Comparison of ENCODE assay signal across 10 cellular contexts in genomic region chr1:226132731-226133503, GRCh38. TPM values are rescaled to one million over a fixed set of nuclear protein-coding genes. Genes with fewer than 3 reads are reported as not detected.
DNase-seq lines count a peak whose midpoint lies in the region; ATAC-seq and TF ChIP-seq lines count a peak whose summit lies in the region.
"Had no signal": no experiment of that assay in that cellular context is flagged by ENCODE, and none has a peak within 500 bp of the region (broad histone marks: within the 10 kb centered on the region; RNA-seq: fewer than 3 reads in every experiment).

No MANE protein-coding gene starts in this region.

- H3K36me3 ChIP-seq in SK-N-SH (replicated peaks in 1 of 2; ENCODE audit: control insufficient read depth in 1 of 2, insufficient read depth in 2 of 2, low read length in 1 of 2) (no peaks in the 10 kb centered on the region), esophagus squamous epithelium (no peaks in the 10 kb centered on the region), spleen (no peaks in the 10 kb centered on the region), gastroesophageal sphincter (no peaks in the 10 kb centered on the region)
- H3K36me3 ChIP-seq: neutrophil had no signal

- TF ChIP-seq POLR2A in esophagus squamous epithelium (IDR thresholded peaks at IDR 0.05): peak in 1 of 4 donors; percentile 25
- TF ChIP-seq POLR2A in spleen (IDR thresholded peaks at IDR 0.05): no peak
- no peak for TF ChIP-seq POLR2A in gastroesophageal sphincter (IDR thresholded peaks at IDR 0.05)

- H2AFZ ChIP-seq in SK-N-SH (ENCODE audit: low read depth): no peak overlapping the region

- no peaks in the 10 kb centered on the region for H4K20me1 ChIP-seq in SK-N-SH (ENCODE audit: insufficient read depth)

- TF ChIP-seq CTCF in SK-N-SH (IDR thresholded peaks at IDR 0.05): no peak
- no peak for TF ChIP-seq CTCF in esophagus squamous epithelium (IDR thresholded peaks at IDR 0.05)
- no peak for TF ChIP-seq CTCF in spleen (IDR thresholded peaks at IDR 0.05 in 8 of 11, conservative IDR thresholded peaks at IDR 0.05 in 3 of 11)
- no peak for TF ChIP-seq CTCF in gastroesophageal sphincter (IDR thresholded peaks at IDR 0.05)

- TF ChIP-seq EP300 in SK-N-SH (IDR thresholded peaks at IDR 0.05; ENCODE audit: borderline replicate concordance in 1 of 2, low read depth in 1 of 2, low read length in 1 of 2): no peak
- TF ChIP-seq EP300 in gastroesophageal sphincter (IDR thresholded peaks at IDR 0.05): no peak

- H3K9ac ChIP-seq in SK-N-SH: no peak overlapping the region

- H3K9me3 ChIP-seq in SK-N-SH: no peaks in the 10 kb centered on the region
- no peaks in the 10 kb centered on the region for H3K9me3 ChIP-seq in esophagus squamous epithelium
- peaks cover 0 to 3% (median 0%) of the 10 kb centered on the region in 8 donors for H3K9me3 ChIP-seq in spleen
- no peaks in the 10 kb centered on the region for H3K9me3 ChIP-seq in gastroesophageal sphincter
- H3K9me3 ChIP-seq: neutrophil had no signal

- peaks cover 0 to 17% of the 10 kb centered on the region in 2 experiments; a peak in 1 of 4 replicates for H3K4me1 ChIP-seq in SK-N-SH (ENCODE audit: control insufficient read depth in 1 of 2, insufficient read depth in 2 of 2, low read depth in 1 of 2, low read length in 1 of 2)
- peaks cover 27 to 81% (median 41%) of the 10 kb centered on the region in 3 donors for H3K4me1 ChIP-seq in esophagus squamous epithelium
- peaks cover 0 to 46% (median 23%) of the 10 kb centered on the region in 6 donors for H3K4me1 ChIP-seq in spleen
- peaks cover 0 to 32% (median 13%) of the 10 kb centered on the region in 3 donors for H3K4me1 ChIP-seq in gastroesophageal sphincter

- CTCF ChIA-PET in SK-N-SH (lab: Yijun Ruan, JAX): interaction anchor here (1.0 to 4.2 kb wide), 6 partner anchors 8 to 200 kb away, joined by 4 to 25 read pairs (median 6); no protein-coding TSS in a partner anchor

- H3K27me3 ChIP-seq in SK-N-SH (ENCODE audit: insufficient read depth) (no peaks in the 10 kb centered on the region), esophagus squamous epithelium (no peaks in the 10 kb centered on the region), spleen (replicated peaks in 1 of 7) (no peaks in the 10 kb centered on the region), gastroesophageal sphincter (no peaks in the 10 kb centered on the region)

- H3K9me2 ChIP-seq in SK-N-SH: no peaks in the 10 kb centered on the region

- TF ChIP-seq RAD21 in SK-N-SH (IDR thresholded peaks at IDR 0.05; ENCODE audit: low read length): no peak

- intact Hi-C loops in esophagus squamous epithelium (cut with DNase I): no loop called here
- intact Hi-C loops in spleen (cut with DNase I; ENCODE audit: low total_unique reads): no loop called here

- H3K4me2 ChIP-seq in SK-N-SH: no peak overlapping the region

- 86% methylated on average over 16 of the region's 17 CpGs for WGBS in SK-N-SH (ENCODE audit: low lambda C conversion rate)
- WGBS in esophagus squamous epithelium, 2 donors: 33 to 55% methylated on average over 10 to 11 of the region's 17 CpGs
- WGBS in spleen, 5 donors: 57 to 79% (median 76%) methylated on average over 14 to 17 of the region's 17 CpGs
- WGBS in gastroesophageal sphincter (ENCODE audit: low coverage in 1 of 2), 2 donors: 77 to 81% methylated on average over 3 to 5 of the region's 17 CpGs

- DNase-seq in SK-N-SH (peak; percentile 10), esophagus squamous epithelium (lab: John Stamatoyannopoulos, UW) (no peak), spleen (peak; percentile 76), dermis blood vessel endothelial cell (no peak), NCI-H1417 treated with DMSO at 0.1 percent for 48 hours (lab: John Stamatoyannopoulos, UW) (no peak)
- DNase-seq: NCI-H2081 treated with DMSO at 0.1 percent for 48 hours had no signal

- no peak for ATAC-seq in SK-N-SH treated with all-trans-retinoic acid at 6 μM for 48 hours
- peak; percentile 45 for ATAC-seq in HG03442 (IDR thresholded peaks at IDR 0.05; ENCODE audit: unreplicated experiment)
- no peak for ATAC-seq in gastroesophageal sphincter

- POLR2A ChIA-PET in SK-N-SH (lab: Yijun Ruan, JAX): no interaction called here

- no peaks in the 10 kb centered on the region for H3F3A ChIP-seq in SK-N-SH (replicated peaks; ENCODE audit: insufficient read depth)

- H3K4me3 ChIP-seq in SK-N-SH (ENCODE audit: low read depth in 2 of 2, low read length in 1 of 2) (no peak overlapping the region), esophagus squamous epithelium (peak overlapping the region; percentile 16 to 43 (median 31)), spleen (no peak overlapping the region), gastroesophageal sphincter (no peak overlapping the region)

- H3K27ac ChIP-seq in SK-N-SH (ENCODE audit: low read depth in 2 of 2, low read length in 1 of 2) (no peak overlapping the region), esophagus squamous epithelium (peak overlapping the region; percentile 74 to 97 (median 86)), spleen (peak overlapping the region in 5 of 8 donors; percentile 4 to 70 (median 20)), gastroesophageal sphincter (no peak overlapping the region)
- H3K27ac ChIP-seq: neutrophil had no signal

- no peaks in the 10 kb centered on the region for H3K79me2 ChIP-seq in SK-N-SH (ENCODE audit: insufficient read depth)

TF ChIP-seq in SK-N-SH, 30 proteins besides CTCF, POLR2A, EP300 and RAD21 (continues in another document):
- TF ChIP-seq GABPA (IDR thresholded peaks at IDR 0.05; ENCODE audit: low read depth) (no peak), TCF12 (IDR thresholded peaks at IDR 0.05) (no peak), ZBTB33 (IDR thresholded peaks at IDR 0.05; ENCODE audit: borderline replicate concordance, low read depth) (no peak), ELF1 (IDR thresholded peaks at IDR 0.05) (no peak)

TF ChIP-seq in SK-N-SH treated with all-trans-retinoic acid at 6 μM for 48 hours, 23 proteins besides CTCF, POLR2A, EP300 and RAD21:
- TF ChIP-seq CSDC2 (CRISPR knock-in tag; IDR thresholded peaks at IDR 0.05) (no peak), OSR1 (CRISPR knock-in tag; IDR thresholded peaks at IDR 0.05) (no peak), ARNTL (CRISPR knock-in tag; IDR thresholded peaks at IDR 0.05; ENCODE audit: borderline replicate concordance, low read depth) (no peak)

RNA-seq across cellular contexts. Expression of gene ACBD3, which starts 53.6 kb away (rescaled TPM):
- polyA plus RNA-seq in SK-N-SH (2012; rRNA removed) (17.8 and 26.3 TPM in 2 replicates), spleen (10 to 100 TPM in 2 of 3 donors, 1 to 10 TPM in 1; 6.1 to 14.7 (median 10.1) TPM)
- polyA plus RNA-seq in SK-N-SH (2012; cell fraction: cytosol; rRNA removed): 25.1 and 30.3 TPM in 2 replicates
- 7.5 and 17.1 TPM in 2 replicates for polyA plus RNA-seq in SK-N-SH (2012; cell fraction: nucleus; rRNA removed)
- total RNA-seq in esophagus squamous epithelium (10 to 100 TPM; 37.0 to 64.7 (median 52.1) TPM), spleen (10 to 100 TPM; 26.0 to 43.0 (median 31.2) TPM), gastroesophageal sphincter (10 to 100 TPM; 30.0 to 48.8 (median 34.3) TPM), dermis blood vessel endothelial cell (41.9 and 50.5 TPM in 2 replicates)

Comparison
In these comparisons a context has a peak if more than half of its experiments do, and no peak if none do; other contexts are left out.
1. DNase-seq: peak in SK-N-SH (single experiment) and spleen (single experiment); none in esophagus squamous epithelium (single experiment), dermis blood vessel endothelial cell (single experiment) and NCI-H1417 treated with DMSO at 0.1 percent for 48 hours (single experiment).
2. H3K27ac ChIP-seq: peak in esophagus squamous epithelium (4 of 4) and spleen (5 of 8); none in SK-N-SH (0 of 2) and gastroesophageal sphincter (0 of 4).
3. H3K4me3 ChIP-seq: peak in esophagus squamous epithelium (4 of 4); none in SK-N-SH (0 of 2), spleen (0 of 8) and gastroesophageal sphincter (0 of 2).